36 cellular contexts compared by ENCODE assay signal in the genomic region with DNA sequence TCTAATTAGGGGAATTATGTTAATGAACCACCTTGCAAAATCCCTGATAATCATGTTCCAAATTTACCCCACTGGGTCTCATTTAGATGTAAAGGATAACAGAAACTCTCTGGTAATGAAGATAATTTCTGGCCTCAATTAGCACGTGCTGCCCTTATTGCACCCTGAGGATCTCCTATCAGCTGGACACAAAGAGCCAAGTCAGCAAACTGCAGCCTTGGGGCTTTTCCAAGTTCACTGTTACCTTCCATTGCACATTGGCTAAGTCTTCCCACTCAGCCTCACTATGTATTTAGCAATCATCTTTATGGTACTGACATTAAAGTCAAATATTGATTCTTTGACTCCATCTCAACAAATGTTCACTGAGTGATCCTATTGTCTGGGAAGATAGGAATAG.
"Had no signal": no experiment of that assay in that cellular context is flagged by ENCODE, and none has a peak within 500 bp of the region (broad histone marks: within the 10 kb centered on the region; RNA-seq: fewer than 3 reads in every experiment).

No MANE protein-coding gene starts in this region.

- FAIRE-seq: colon, RCC 7860 had no signal

- H3K27me3 ChIP-seq: brain microvascular endothelial cell had no signal

- DNase-seq: activated B cell treated with CpG ODN at 0.5 μM for 24 hours; activated CD4-positive, alpha-beta T cell treated with anti-CD3 and anti-CD28 coated beads for 4 hours; activated CD4-positive, alpha-beta T cell treated with anti-CD3 and anti-CD28 coated beads, Interleukin-2, amount 50 U/mL, for 1 hour; activated CD4-positive, CD25-positive, alpha-beta regulatory T cell treated with anti-CD3 and anti-CD28 coated beads, Interleukin-2, amount 50 U/mL, for 72 hours; activated CD8-positive, alpha-beta T cell treated with anti-CD3 and anti-CD28 coated beads for 36 hours; activated effector memory CD4-positive, alpha-beta T cell treated with anti-CD3 and anti-CD28 coated beads, Interleukin-2, amount 50 U/mL, for 16 hours; activated naive CD4-positive, alpha-beta T cell; activated naive CD4-positive, alpha-beta T cell treated with anti-CD3 and anti-CD28 coated beads, Interleukin-2, amount 50 U/mL, for 16 hours; activated naive CD8-positive, alpha-beta T cell treated with anti-CD3 and anti-CD28 coated beads for 36 hours; activated T-cell treated with anti-CD3 and anti-CD28 coated beads, Interleukin-2, amount 50 U/mL, for 1 hour; activated T-cell treated with anti-CD3 and anti-CD28 coated beads, Interleukin-2, amount 50 U/mL, for 72 hours; amniotic stem cell; aorta; brain microvascular endothelial cell; central memory CD4-positive, alpha-beta T cell; NCI-H1417 treated with DMSO at 0.1 percent for 48 hours; NCI-H187 treated with DMSO at 0.1 percent for 48 hours; NCI-H2081; NCI-H2171 treated with DMSO at 0.1 percent for 48 hours; NCI-H226; NCI-H446 treated with DMSO at 0.1 percent for 48 hours; NCI-H526; NCI-H82; NK-92 treated with Interleukin-12 subunit alpha and Interleukin-12 subunit beta, amount 100 ng/mL, for 24 hours; PC-3; SIG-M5; T-helper 1 cell; T-helper 2 cell; T-helper 9 cell had no signal

- H3K27ac ChIP-seq: brain microvascular endothelial cell, RWPE1, VCaP had no signal

- H3K36me3 ChIP-seq: brain microvascular endothelial cell had no signal

- ATAC-seq: activated CD8-positive, alpha-beta T cell treated with anti-CD3 and anti-CD28 coated beads for 36 hours; activated T-cell treated with anti-CD3 and anti-CD28 coated beads, Interleukin-2, amount 50 U/mL, for 72 hours; activated T-helper 17 cell treated with anti-CD3 and anti-CD28 coated beads, Interleukin-2, amount 50 U/mL, for 72 hours; PC-3; Right ventricle myocardium inferior; SK-N-SH treated with all-trans-retinoic acid at 6 μM for 48 hours had no signal
